In genomic region chr14:54805521-54806322, GRCh38 we compare ENCODE assay signal across 8 cellular contexts.
A peak's percentile ranks its signal among the peaks of the same experiment; 100 is the strongest.
DNase-seq lines count a peak whose midpoint lies in the region; ATAC-seq and TF ChIP-seq lines count a peak whose summit lies in the region.

No MANE protein-coding gene starts in this region.

- TF ChIP-seq CTCF in HFF-Myc (IDR thresholded peaks at IDR 0.05; ENCODE audit: low read depth, low read length, missing control alignments) (peak; percentile 97), VCaP (conservative IDR thresholded peaks at IDR 0.05) (peak; percentile 96)

- DNase-seq in ELR (ENCODE audit: low read depth) (peak; percentile 86), HFF-Myc (ENCODE audit: extremely low read depth, low read depth) (peak; percentile 66), NCI-H2081 (lab: John Stamatoyannopoulos, UW) (peak; percentile 80 to 83), T47D (ENCODE audit: low read depth in 1 of 2, low spot score in 1 of 2) (peak; percentile 76 to 90), inferior parietal cortex (ENCODE audit: extremely low spot score) (peak; percentile 89)
- DNase-seq in stimulated activated CD4-positive, alpha-beta T cell treated with anti-CD3 and anti-CD28 coated beads, Interleukin-12 subunit alpha, Interleukin-12 subunit beta, amount 100 ng/mL, for 48 hours (ENCODE audit: low read depth in 2 of 3, low spot score in 1 of 3): peak; percentile 62 to 79 (median 68)

- H3K4me3 ChIP-seq in HFF-Myc (replicated peaks; ENCODE audit: low read depth, low read length): no peak overlapping the region

- no peak for ATAC-seq in HG03469 (IDR thresholded peaks at IDR 0.05; ENCODE audit: unreplicated experiment)

- in situ Hi-C loops in T47D (cut with HindIII; ENCODE audit: low pct_unique_long_range_greater_than_20kb, low sequenced_read_pairs): no loop called here

- peak overlapping the region; percentile 21; the same call in 1 of the 2 replicates for H3K27ac ChIP-seq in VCaP
